Comparison of ENCODE assay signal across 9 cellular contexts in the genomic region with DNA sequence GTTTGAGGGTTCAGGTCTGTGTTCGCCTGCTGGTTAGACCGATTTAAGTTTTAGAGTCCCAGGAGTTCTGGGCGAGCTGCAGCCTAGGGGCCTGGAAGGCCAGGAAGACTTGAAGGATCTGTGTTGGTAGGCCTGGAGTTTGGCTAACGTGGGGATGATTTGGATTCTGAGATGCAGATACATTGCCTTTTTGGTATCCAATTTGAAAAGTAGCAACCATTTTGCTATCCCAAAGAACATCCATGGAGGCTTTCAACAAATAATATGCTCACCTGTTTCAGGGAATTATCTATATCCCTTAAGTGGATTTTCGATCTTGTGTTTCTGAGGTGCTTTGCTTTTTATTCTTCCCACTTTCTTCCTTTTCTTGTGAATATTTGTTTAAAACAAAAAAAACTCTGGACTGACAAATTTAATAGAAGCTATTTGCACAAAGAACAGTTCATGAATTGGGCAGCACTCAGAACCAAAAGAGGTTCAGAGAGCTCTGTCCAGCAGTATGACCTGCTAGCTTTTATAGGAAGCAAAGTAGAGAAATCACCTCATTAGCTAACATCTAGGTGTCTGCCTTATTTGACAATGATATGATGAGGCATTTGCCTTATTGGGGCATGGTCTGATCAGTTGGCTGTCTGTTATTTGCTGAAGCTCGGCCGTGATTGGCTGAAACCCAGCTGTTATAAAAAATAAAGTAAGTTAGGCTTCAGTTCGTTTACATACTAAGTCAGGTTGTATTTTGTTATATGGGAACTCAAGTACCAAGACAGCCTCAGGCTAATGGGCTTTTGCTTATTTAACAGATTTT. TPM values are rescaled to one million over a fixed set of nuclear protein-coding genes. Genes with fewer than 3 reads are reported as not detected.
DNase-seq lines count a peak whose midpoint lies in the region; ATAC-seq, FAIRE-seq and TF ChIP-seq lines count a peak whose summit lies in the region.
"Had no signal": no experiment of that assay in that cellular context is flagged by ENCODE, and none has a peak within 500 bp of the region (broad histone marks: within the 10 kb centered on the region; RNA-seq: fewer than 3 reads in every experiment).

No MANE protein-coding gene starts in this region.

- H3K9me3 Mint-ChIP-seq in activated T-cell treated with anti-CD3 and anti-CD28 coated beads, Interleukin-2, amount 50 U/mL, for 72 hours: no peaks in the 10 kb centered on the region

- H3K79me2 ChIP-seq in HepG2 (ENCODE audit: insufficient read depth, low read length): peaks cover 33% of the 10 kb centered on the region

- no peaks in the 10 kb centered on the region for H3K27me3 Mint-ChIP-seq in activated T-cell treated with anti-CD3 and anti-CD28 coated beads, Interleukin-2, amount 50 U/mL, for 72 hours (ENCODE audit: low read depth)

- no peak for TF ChIP-seq POLR2A in adrenal gland (IDR thresholded peaks at IDR 0.05)
- no peak for TF ChIP-seq POLR2A in HepG2 (IDR thresholded peaks at IDR 0.05; ENCODE audit: insufficient read depth in 1 of 2, low read depth in 2 of 2, low read length in 2 of 2)
- no peak for TF ChIP-seq POLR2A in transverse colon (IDR thresholded peaks at IDR 0.05)

- peaks cover 45% of the 10 kb centered on the region for H3K4me1 Mint-ChIP-seq in activated T-cell treated with anti-CD3 and anti-CD28 coated beads, Interleukin-2, amount 50 U/mL, for 72 hours (ENCODE audit: low read depth)

- H3K4me3 ChIP-seq in adrenal gland (peak overlapping the region in 3 of 4 donors; percentile 68 to 85 (median 81)), HepG2 (replicated peaks in 1 of 3; ENCODE audit: insufficient read depth in 1 of 3, low read depth in 2 of 3, low read length in 3 of 3) (peak overlapping the region; percentile 82 to 90 (median 86)), transverse colon (peak overlapping the region; percentile 72 to 95 (median 88))

- in situ Hi-C loops in HepG2 (cut with HindIII; ENCODE audit: extremely low pct_ligation_motif_present, low pct_unique_long_range_greater_than_20kb) (loop anchor here (10.0 kb wide), 1 partner anchor 135 kb away; no protein-coding TSS in a partner anchor), transverse colon (cut with MboI; ENCODE audit: low pct_ligation_motif_present in 1 of 4, low pct_unique_long_range_greater_than_20kb in 1 of 4, low sequenced_read_pairs in 3 of 4) (loop anchor here in 3 of 4 donors (10.0 to 25.0 kb wide), 2 partner anchors 75 to 142 kb away; no protein-coding TSS in a partner anchor)

- H3K4me3 Mint-ChIP-seq in activated T-cell treated with anti-CD3 and anti-CD28 coated beads, Interleukin-2, amount 50 U/mL, for 72 hours: peak overlapping the region; percentile 95

- BruUV-seq in HepG2 (replicated peaks; lab: Mats Ljungman, UMichigan): TSS peak; percentile 91

- no peaks in the 10 kb centered on the region for H3K36me3 ChIP-seq in adrenal gland (replicated peaks in 1 of 2)
- peaks cover 6 to 20% of the 10 kb centered on the region in 2 experiments for H3K36me3 ChIP-seq in HepG2 (replicated peaks in 1 of 2; ENCODE audit: control insufficient read depth in 1 of 2, insufficient read depth in 2 of 2, low read length in 2 of 2)
- no peaks in the 10 kb centered on the region for H3K36me3 ChIP-seq in transverse colon

- peaks cover 12 to 21% of the 10 kb centered on the region in 2 donors for H3K36me3 Mint-ChIP-seq in activated T-cell treated with anti-CD3 and anti-CD28 coated beads, Interleukin-2, amount 50 U/mL, for 72 hours (ENCODE audit: insufficient read depth in 2 of 2)

- H3K27ac ChIP-seq in adrenal gland (peak overlapping the region; percentile 10 to 99 (median 89)), HepG2 (ENCODE audit: extremely low read length, insufficient read depth, low read length) (peak overlapping the region; percentile 90), transverse colon (peak overlapping the region; percentile 94 to 97 (median 94))

- peak overlapping the region; percentile 82 for H3K27ac Mint-ChIP-seq in activated T-cell treated with anti-CD3 and anti-CD28 coated beads, Interleukin-2, amount 50 U/mL, for 72 hours

- no peak for FAIRE-seq in HepG2 (lab: Jason Lieb, UNC)
- FAIRE-seq: G401.6 had no signal

- H3K9me3 ChIP-seq in adrenal gland (replicated peaks in 1 of 3) (no peaks in the 10 kb centered on the region), HepG2 (ENCODE audit: low read length) (no peaks in the 10 kb centered on the region), transverse colon (no peaks in the 10 kb centered on the region)

- no peak for TF ChIP-seq CTCF in adrenal gland (IDR thresholded peaks at IDR 0.05)
- no peak for TF ChIP-seq CTCF in HepG2 (CRISPR knock-in tag; IDR thresholded peaks at IDR 0.05)
- no peak for TF ChIP-seq CTCF in transverse colon (IDR thresholded peaks at IDR 0.05)

- intact Hi-C loops in adrenal gland (cut with DNase I) (no loop called here), HepG2 (cut with micrococcal nuclease; ENCODE audit: unreplicated experiment) (loop anchor here (10.0 kb wide), 1 partner anchor 285 kb away; no protein-coding TSS in a partner anchor), transverse colon (cut with DNase I; ENCODE audit: low total_unique reads) (loop anchor here (2.0 kb wide), 1 partner anchor 59 kb away; no protein-coding TSS in a partner anchor)

- CTCF ChIA-PET in HepG2 (lab: Yijun Ruan, JAX; ENCODE audit: low intra/inter-chr PET ratio, low total read pairs): no interaction called here

- H3K9ac ChIP-seq in HepG2 (ENCODE audit: insufficient read depth, low read depth, low read length): peak overlapping the region; percentile 94

- 50 to 63% (median 56%) methylated on average over 8 of the region's 8 CpGs for WGBS in adrenal gland, 4 donors
- 46% methylated on average over 5 of the region's 8 CpGs for WGBS in HepG2 (ENCODE audit: low lambda C conversion rate)
- 57 to 84% methylated on average over 3 to 8 of the region's 8 CpGs for WGBS in transverse colon (ENCODE audit: low coverage in 1 of 2), 2 donors

- no peak for DNase-seq in activated T-cell treated with anti-CD3 and anti-CD28 coated beads, Interleukin-2, amount 50 U/mL, for 72 hours
- DNase-seq in activated T-cell treated with anti-CD3 and anti-CD28 coated beads, Interleukin-2, amount 50 U/mL, for 1 hour: no peak
- no peak for DNase-seq in adrenal gland
- DNase-seq in HepG2 (ENCODE audit: low spot score): no peak
- DNase-seq in transverse colon: no peak
- DNase-seq in DMS 273 treated with DMSO at 0.1 percent for 48 hours (lab: John Stamatoyannopoulos, UW): no peak
- no peak for DNase-seq in mesenteric fat pad (ENCODE audit: low spot score)

- ATAC-seq in activated T-cell treated with anti-CD3 and anti-CD28 coated beads, Interleukin-2, amount 50 U/mL, for 72 hours (replicated peaks in 1 of 2): no peak
- no peak for ATAC-seq in HepG2
- ATAC-seq in HG03045 (IDR thresholded peaks at IDR 0.05; ENCODE audit: unreplicated experiment): no peak

- TF ChIP-seq EP300 in HepG2 (IDR thresholded peaks at IDR 0.05; ENCODE audit: low read depth in 2 of 2, low read length in 2 of 2) (no peak), HepG2 (CRISPR knock-in tag; IDR thresholded peaks at IDR 0.05; ENCODE audit: borderline replicate concordance) (no peak), transverse colon (IDR thresholded peaks at IDR 0.05; ENCODE audit: low read depth) (no peak)

- H3K4me1 ChIP-seq in adrenal gland (replicated peaks in 1 of 2): peaks cover 31 to 33% of the 10 kb centered on the region in 2 donors
- peaks cover 35% of the 10 kb centered on the region for H3K4me1 ChIP-seq in HepG2 (ENCODE audit: insufficient read depth, low read length)
- H3K4me1 ChIP-seq in transverse colon: peaks cover 23 to 39% (median 26%) of the 10 kb centered on the region in 4 donors

- H3K4me2 ChIP-seq in HepG2 (ENCODE audit: low read depth, low read length): peak overlapping the region; percentile 95

- POLR2A ChIA-PET in HepG2 (lab: Yijun Ruan, JAX): interaction anchor here (0.7 to 6.2 kb wide), 26 partner anchors 9 to 420 kb away, joined by 3 to 50 read pairs (median 5); a partner anchor contains a TSS

- no peak for TF ChIP-seq RAD21 in HepG2 (CRISPR knock-in tag; IDR thresholded peaks at IDR 0.05)

- peak overlapping the region; percentile 90 for H2AFZ ChIP-seq in HepG2 (ENCODE audit: low read length)

- no peaks in the 10 kb centered on the region for H3K27me3 ChIP-seq in adrenal gland
- H3K27me3 ChIP-seq in HepG2 (ENCODE audit: control insufficient read depth in 1 of 2, insufficient read depth in 2 of 2, low read length in 2 of 2): no peaks in the 10 kb centered on the region; a peak in 1 of 5 replicates
- H3K27me3 ChIP-seq in transverse colon: no peaks in the 10 kb centered on the region

- H4K20me1 ChIP-seq in HepG2 (ENCODE audit: insufficient read depth, low read length): no peaks in the 10 kb centered on the region

RNA-seq across cellular contexts. Expression of a gene that starts 0.7 kb away (rescaled TPM):
- total RNA-seq in activated T-cell treated with anti-CD3 and anti-CD28 coated beads, Interleukin-2, amount 50 U/mL, for 72 hours: 10 to 100 TPM; 34.9 to 38.2 TPM
- total RNA-seq in adrenal gland: 10 to 100 TPM; 30.7 to 57.0 (median 38.8) TPM
- polyA plus RNA-seq in adrenal gland: 10 to 100 TPM; 17.2 to 52.9 (median 19.5) TPM
- 21.7 and 25.1 TPM in 2 replicates for total RNA-seq in HepG2 (2016; rRNA removed; fragmentation: Illumina TruSeq; extraction: Trizol)
- total RNA-seq in HepG2 (2016; cell fraction: cytosol; rRNA removed; fragmentation: Illumina TruSeq; extraction: Trizol; ENCODE audit: low read depth): 3.6 and 5.9 TPM in 2 replicates
- total RNA-seq in HepG2 (2016; cell fraction: insoluble cytoplasmic fraction; rRNA removed; fragmentation: Illumina TruSeq; extraction: Trizol): 20.7 and 23.0 TPM in 2 replicates
- 10.7 and 11.7 TPM in 2 replicates for total RNA-seq in HepG2 (2016; cell fraction: membrane; rRNA removed; fragmentation: Illumina TruSeq; extraction: Trizol)
- total RNA-seq in HepG2 (2016; cell fraction: nucleus; rRNA removed; fragmentation: Illumina TruSeq; extraction: Trizol): 19.6 and 21.5 TPM in 2 replicates
- 16.6 and 17.6 TPM in 2 replicates for polyA plus RNA-seq in HepG2 (2011; rRNA removed)
- polyA plus RNA-seq in HepG2 (2011; cell fraction: cytosol; rRNA removed): 11.7 and 17.0 TPM in 2 replicates
- polyA plus RNA-seq in HepG2 (2011; cell fraction: nucleus; rRNA removed): 9.4 and 13.1 TPM in 2 replicates
- polyA plus RNA-seq in HepG2 (2012): 21.3 and 24.1 TPM in 2 replicates
- 2.0 and 2.1 TPM in 2 replicates for polyA plus RNA-seq in HepG2 (2016; cell fraction: cytosol; fragmentation: Illumina TruSeq; extraction: Trizol; ENCODE audit: low read depth)
- polyA plus RNA-seq in HepG2 (2016; cell fraction: insoluble cytoplasmic fraction; fragmentation: Illumina TruSeq; extraction: Trizol; ENCODE audit: low read depth): 25.3 and 27.5 TPM in 2 replicates
- 6.2 and 6.7 TPM in 2 replicates for polyA plus RNA-seq in HepG2 (2016; cell fraction: membrane; fragmentation: Illumina TruSeq; extraction: Trizol; ENCODE audit: low read depth)
- polyA plus RNA-seq in HepG2 (2016; cell fraction: nucleus; fragmentation: Illumina TruSeq; extraction: Trizol; ENCODE audit: insufficient read depth, low read depth): 19.5 and 22.6 TPM in 2 replicates
- 9.2 and 24.1 TPM in 2 replicates for polyA minus RNA-seq in HepG2 (2011; rRNA and poly(A)+ RNA removed; ENCODE audit: low replicate concordance)
- 14.9 and 17.8 TPM in 2 replicates for polyA minus RNA-seq in HepG2 (2011; cell fraction: cytosol; rRNA and poly(A)+ RNA removed)
- 24.3 and 34.7 TPM in 2 replicates for polyA minus RNA-seq in HepG2 (2011; cell fraction: nucleus; rRNA and poly(A)+ RNA removed)
- total RNA-seq in transverse colon: 10 to 100 TPM; 20.9 to 43.3 (median 39.6) TPM
- total RNA-seq in mesenteric fat pad: 21.2 TPM

RNA-seq across cellular contexts. Expression of a gene that starts 9.4 kb away (rescaled TPM):
- 1 to 10 TPM in 1 of 2 donors, under 1 TPM in 1; 0.58 to 1.7 TPM for total RNA-seq in activated T-cell treated with anti-CD3 and anti-CD28 coated beads, Interleukin-2, amount 50 U/mL, for 72 hours
- total RNA-seq in adrenal gland (not detected), HepG2 (2016; rRNA removed; fragmentation: Illumina TruSeq; extraction: Trizol) (0.66 and 0.75 TPM in 2 replicates), transverse colon (not detected), mesenteric fat pad (0.61 TPM)
- polyA plus RNA-seq in adrenal gland (under 1 TPM; 0.27 to 0.40 (median 0.34) TPM), HepG2 (2011; rRNA removed) (1.4 TPM in 2 replicates)
- total RNA-seq in HepG2 (2016; cell fraction: cytosol; rRNA removed; fragmentation: Illumina TruSeq; extraction: Trizol; ENCODE audit: low read depth): 0.79 and 2.2 TPM in 2 replicates
- 0.95 TPM in 2 replicates for total RNA-seq in HepG2 (2016; cell fraction: insoluble cytoplasmic fraction; rRNA removed; fragmentation: Illumina TruSeq; extraction: Trizol)
- total RNA-seq in HepG2 (2016; cell fraction: membrane; rRNA removed; fragmentation: Illumina TruSeq; extraction: Trizol): 1.2 and 1.8 TPM in 2 replicates
- 0.34 TPM in 2 replicates for total RNA-seq in HepG2 (2016; cell fraction: nucleus; rRNA removed; fragmentation: Illumina TruSeq; extraction: Trizol)
- polyA plus RNA-seq in HepG2 (2011; cell fraction: cytosol; rRNA removed): 0.78 and 0.83 TPM in 2 replicates
- polyA plus RNA-seq in HepG2 (2011; cell fraction: nucleus; rRNA removed): 0.68 and 0.95 TPM in 2 replicates
- 1.3 and 2.6 TPM in 2 replicates for polyA plus RNA-seq in HepG2 (2012)
- 2.0 and 2.1 TPM in 2 replicates for polyA plus RNA-seq in HepG2 (2016; cell fraction: cytosol; fragmentation: Illumina TruSeq; extraction: Trizol; ENCODE audit: low read depth)
- polyA plus RNA-seq in HepG2 (2016; cell fraction: insoluble cytoplasmic fraction; fragmentation: Illumina TruSeq; extraction: Trizol; ENCODE audit: low read depth): 0.50 and 0.83 TPM in 2 replicates
- polyA plus RNA-seq in HepG2 (2016; cell fraction: membrane; fragmentation: Illumina TruSeq; extraction: Trizol; ENCODE audit: low read depth): 1.4 and 1.6 TPM in 2 replicates
- 0.88 and 0.89 TPM in 2 replicates for polyA plus RNA-seq in HepG2 (2016; cell fraction: nucleus; fragmentation: Illumina TruSeq; extraction: Trizol; ENCODE audit: insufficient read depth, low read depth)
- 0.30 TPM in 1 of 2 replicates, not detected in the other for polyA minus RNA-seq in HepG2 (2011; rRNA and poly(A)+ RNA removed; ENCODE audit: low replicate concordance)
- polyA minus RNA-seq in HepG2 (2011; cell fraction: cytosol; rRNA and poly(A)+ RNA removed): not detected in 2 replicates
- not detected in 2 replicates for polyA minus RNA-seq in HepG2 (2011; cell fraction: nucleus; rRNA and poly(A)+ RNA removed)

RNA-seq across cellular contexts. Expression of a gene that starts 43.2 kb away (rescaled TPM):
- under 1 TPM; 0.46 to 0.53 TPM for total RNA-seq in activated T-cell treated with anti-CD3 and anti-CD28 coated beads, Interleukin-2, amount 50 U/mL, for 72 hours
- under 1 TPM in 1 of 8 donors, not detected in 7; 0.28 TPM for total RNA-seq in adrenal gland
- polyA plus RNA-seq in adrenal gland: not detected
- not detected in 2 replicates for total RNA-seq in HepG2 (2016; rRNA removed; fragmentation: Illumina TruSeq; extraction: Trizol)
- total RNA-seq in HepG2 (2016; cell fraction: cytosol; rRNA removed; fragmentation: Illumina TruSeq; extraction: Trizol; ENCODE audit: low read depth): not detected in 2 replicates
- not detected in 2 replicates for total RNA-seq in HepG2 (2016; cell fraction: insoluble cytoplasmic fraction; rRNA removed; fragmentation: Illumina TruSeq; extraction: Trizol)
- total RNA-seq in HepG2 (2016; cell fraction: membrane; rRNA removed; fragmentation: Illumina TruSeq; extraction: Trizol): not detected in 2 replicates
- not detected in 2 replicates for total RNA-seq in HepG2 (2016; cell fraction: nucleus; rRNA removed; fragmentation: Illumina TruSeq; extraction: Trizol)
- 0.07 TPM in 1 of 2 replicates, not detected in the other for polyA plus RNA-seq in HepG2 (2011; rRNA removed)
- not detected in 2 replicates for polyA plus RNA-seq in HepG2 (2011; cell fraction: cytosol; rRNA removed)
- 0.21 TPM in 1 of 2 replicates, not detected in the other for polyA plus RNA-seq in HepG2 (2011; cell fraction: nucleus; rRNA removed)
- polyA plus RNA-seq in HepG2 (2012): not detected in 2 replicates
- not detected in 2 replicates for polyA plus RNA-seq in HepG2 (2016; cell fraction: cytosol; fragmentation: Illumina TruSeq; extraction: Trizol; ENCODE audit: low read depth)
- not detected in 2 replicates for polyA plus RNA-seq in HepG2 (2016; cell fraction: insoluble cytoplasmic fraction; fragmentation: Illumina TruSeq; extraction: Trizol; ENCODE audit: low read depth)
- not detected in 2 replicates for polyA plus RNA-seq in HepG2 (2016; cell fraction: membrane; fragmentation: Illumina TruSeq; extraction: Trizol; ENCODE audit: low read depth)
- polyA plus RNA-seq in HepG2 (2016; cell fraction: nucleus; fragmentation: Illumina TruSeq; extraction: Trizol; ENCODE audit: insufficient read depth, low read depth): not detected in 2 replicates
- polyA minus RNA-seq in HepG2 (2011; rRNA and poly(A)+ RNA removed; ENCODE audit: low replicate concordance): 0.37 and 1.1 TPM in 2 replicates
- polyA minus RNA-seq in HepG2 (2011; cell fraction: cytosol; rRNA and poly(A)+ RNA removed): not detected in 2 replicates
- 0.90 and 1.4 TPM in 2 replicates for polyA minus RNA-seq in HepG2 (2011; cell fraction: nucleus; rRNA and poly(A)+ RNA removed)
- not detected for total RNA-seq in transverse colon
- total RNA-seq in mesenteric fat pad: not detected

RNA-seq across cellular contexts. Expression of a gene that starts 55.8 kb away (rescaled TPM):
- total RNA-seq in activated T-cell treated with anti-CD3 and anti-CD28 coated beads, Interleukin-2, amount 50 U/mL, for 72 hours: not detected
- total RNA-seq in adrenal gland (1 to 10 TPM in 5 of 8 donors, under 1 TPM in 1, not detected in 2; 0.88 to 3.1 (median 2.0) TPM), HepG2 (2016; rRNA removed; fragmentation: Illumina TruSeq; extraction: Trizol) (37.9 and 93.8 TPM in 2 replicates), transverse colon (10 to 100 TPM in 1 of 4 donors, 1 to 10 TPM in 1, not detected in 2; 3.2 to 17.1 TPM), mesenteric fat pad (76.2 TPM)
- polyA plus RNA-seq in adrenal gland (10 to 100 TPM in 1 of 3 donors, 1 to 10 TPM in 1, under 1 TPM in 1; 0.88 to 29.7 (median 3.9) TPM), HepG2 (2011; rRNA removed) (229 and 265 TPM in 2 replicates)
- total RNA-seq in HepG2 (2016; cell fraction: cytosol; rRNA removed; fragmentation: Illumina TruSeq; extraction: Trizol; ENCODE audit: low read depth): 17.8 and 20.7 TPM in 2 replicates
- total RNA-seq in HepG2 (2016; cell fraction: insoluble cytoplasmic fraction; rRNA removed; fragmentation: Illumina TruSeq; extraction: Trizol): 36.6 and 104 TPM in 2 replicates
- 16.5 and 17.6 TPM in 2 replicates for total RNA-seq in HepG2 (2016; cell fraction: membrane; rRNA removed; fragmentation: Illumina TruSeq; extraction: Trizol)
- total RNA-seq in HepG2 (2016; cell fraction: nucleus; rRNA removed; fragmentation: Illumina TruSeq; extraction: Trizol): 82.9 and 93.6 TPM in 2 replicates
- 243 and 259 TPM in 2 replicates for polyA plus RNA-seq in HepG2 (2011; cell fraction: cytosol; rRNA removed)
- 151 and 156 TPM in 2 replicates for polyA plus RNA-seq in HepG2 (2011; cell fraction: nucleus; rRNA removed)
- polyA plus RNA-seq in HepG2 (2012): 168 and 224 TPM in 2 replicates
- polyA plus RNA-seq in HepG2 (2016; cell fraction: cytosol; fragmentation: Illumina TruSeq; extraction: Trizol; ENCODE audit: low read depth): 16.8 and 19.6 TPM in 2 replicates
- polyA plus RNA-seq in HepG2 (2016; cell fraction: insoluble cytoplasmic fraction; fragmentation: Illumina TruSeq; extraction: Trizol; ENCODE audit: low read depth): 41.6 and 42.5 TPM in 2 replicates
- 14.9 and 16.4 TPM in 2 replicates for polyA plus RNA-seq in HepG2 (2016; cell fraction: membrane; fragmentation: Illumina TruSeq; extraction: Trizol; ENCODE audit: low read depth)
- polyA plus RNA-seq in HepG2 (2016; cell fraction: nucleus; fragmentation: Illumina TruSeq; extraction: Trizol; ENCODE audit: insufficient read depth, low read depth): 151 and 165 TPM in 2 replicates
- 107 TPM in 1 of 2 replicates, not detected in the other for polyA minus RNA-seq in HepG2 (2011; rRNA and poly(A)+ RNA removed; ENCODE audit: low replicate concordance)
- polyA minus RNA-seq in HepG2 (2011; cell fraction: cytosol; rRNA and poly(A)+ RNA removed): 58.9 and 79.4 TPM in 2 replicates
- polyA minus RNA-seq in HepG2 (2011; cell fraction: nucleus; rRNA and poly(A)+ RNA removed): 47.1 and 78.2 TPM in 2 replicates

Comparison
In these comparisons a context has a peak if more than half of its experiments do, and no peak if none do; other contexts are left out.
1. intact Hi-C loops: an anchor here in HepG2 (10.0 kb wide) and transverse colon (2.0 kb wide); none called in adrenal gland.